18 cellular contexts compared by ENCODE assay signal in genomic region chr7:151206914-151207313, GRCh38. TPM values are rescaled to one million over a fixed set of nuclear protein-coding genes. Genes with fewer than 3 reads are reported as not detected.
DNase-seq lines count a peak whose midpoint lies in the region; ATAC-seq and TF ChIP-seq lines count a peak whose summit lies in the region.
"Had no signal": no experiment of that assay in that cellular context is flagged by ENCODE, and none has a peak within 500 bp of the region (broad histone marks: within the 10 kb centered on the region; RNA-seq: fewer than 3 reads in every experiment).

No MANE protein-coding gene starts in this region.

- no peaks in the 10 kb centered on the region for H3K9me3 ChIP-seq in naive thymus-derived CD4-positive, alpha-beta T cell (ENCODE audit: control insufficient read depth in 2 of 3, low read length in 3 of 3)

- CTCF ChIA-PET in naive thymus-derived CD4-positive, alpha-beta T cell (lab: Charles Lee), result interaction anchor here (1.4 to 1.6 kb wide), 2 partner anchors 37 kb away, joined by 3 to 5 read pairs; no protein-coding TSS in a partner anchor

- peak overlapping the region; percentile 25 for H3K27ac ChIP-seq in naive thymus-derived CD4-positive, alpha-beta T cell (ENCODE audit: low read depth, low read length)
- H3K27ac ChIP-seq in dorsolateral prefrontal cortex, result no peak overlapping the region

- peak; percentile 81 for ATAC-seq in naive thymus-derived CD4-positive, alpha-beta T cell
- ATAC-seq in HG03025 (IDR thresholded peaks at IDR 0.05; ENCODE audit: low FRiP score, unreplicated experiment), result no peak
- ATAC-seq: PC-3 had no signal

- intact Hi-C loops in activated CD4-positive, alpha-beta T cell treated with anti-CD3 and anti-CD28 coated beads, Interleukin-2, amount 10 ng/mL, durations not matched to agents 24 days and 14 days (cut with micrococcal nuclease), result no loop called here
- intact Hi-C loops in naive thymus-derived CD4-positive, alpha-beta T cell (cut with micrococcal nuclease), result loop anchor here in 1 of 2 donors (1.0 kb wide), 1 partner anchor 37 kb away; no protein-coding TSS in a partner anchor
- intact Hi-C loops in dorsolateral prefrontal cortex (cut with DNase I), result no loop called here

- no peaks in the 10 kb centered on the region for H3K9me3 Mint-ChIP-seq in activated CD4-positive, alpha-beta T cell treated with anti-CD3 and anti-CD28 coated beads, Interleukin-2, amount 10 ng/mL, durations not matched to agents 24 days and 14 days
- H3K9me3 Mint-ChIP-seq in naive thymus-derived CD4-positive, alpha-beta T cell, result no peaks in the 10 kb centered on the region
- H3K9me3 Mint-ChIP-seq: dendritic cell treated with granulocyte-macrophage colony-stimulating factor and Interleukin-4, amounts not matched to agents 40 ng/mL and 50 ng/mL, for 4 days; memory B cell had no signal

- peaks cover 17% of the 10 kb centered on the region for H3K4me1 Mint-ChIP-seq in activated CD4-positive, alpha-beta T cell treated with anti-CD3 and anti-CD28 coated beads, Interleukin-2, amount 10 ng/mL, durations not matched to agents 24 days and 14 days
- peaks cover 16 to 28% (median 22%) of the 10 kb centered on the region in 7 donors for H3K4me1 Mint-ChIP-seq in naive thymus-derived CD4-positive, alpha-beta T cell

- no peaks in the 10 kb centered on the region for H3K27me3 ChIP-seq in naive thymus-derived CD4-positive, alpha-beta T cell (ENCODE audit: control insufficient read depth in 2 of 2, insufficient read depth in 2 of 2, low read length in 2 of 2)
- peaks cover 0 to 6% (median 0%) of the 10 kb centered on the region in 45 donors for H3K27me3 ChIP-seq in dorsolateral prefrontal cortex

- peak; percentile 69 for DNase-seq in activated CD4-positive, alpha-beta T cell treated with anti-CD3 and anti-CD28 coated beads, Interleukin-2, amount 10 ng/mL, durations not matched to agents 24 days and 14 days
- DNase-seq in activated CD4-positive, alpha-beta T cell treated with anti-CD3 and anti-CD28 coated beads for 4 hours, result no peak
- DNase-seq in KBM-7 (peak; percentile 89), T-helper 22 cell (ENCODE audit: low read depth) (peak; percentile 40), dorsolateral prefrontal cortex (no peak), NCI-H2107 treated with DMSO at 0.1 percent for 48 hours (lab: John Stamatoyannopoulos, UW; ENCODE audit: unreplicated experiment) (no peak)
- peak in 5 of 9 donors; percentile 16 to 35 (median 26) for DNase-seq in naive thymus-derived CD4-positive, alpha-beta T cell
- DNase-seq: anterior cingulate cortex, nucleus accumbens, PC-3 had no signal

- H3K27me3 Mint-ChIP-seq in activated CD4-positive, alpha-beta T cell treated with anti-CD3 and anti-CD28 coated beads, Interleukin-2, amount 10 ng/mL, durations not matched to agents 24 days and 14 days, result peaks cover 7% of the 10 kb centered on the region
- H3K27me3 Mint-ChIP-seq in naive thymus-derived CD4-positive, alpha-beta T cell, result peaks cover 0 to 21% (median 0%) of the 10 kb centered on the region in 5 donors

- peaks cover 5% of the 10 kb centered on the region for H3K36me3 Mint-ChIP-seq in activated CD4-positive, alpha-beta T cell treated with anti-CD3 and anti-CD28 coated beads, Interleukin-2, amount 10 ng/mL, durations not matched to agents 24 days and 14 days (ENCODE audit: low read depth)
- peaks cover 0 to 5% (median 0%) of the 10 kb centered on the region in 5 donors for H3K36me3 Mint-ChIP-seq in naive thymus-derived CD4-positive, alpha-beta T cell

- H3K4me1 ChIP-seq in naive thymus-derived CD4-positive, alpha-beta T cell (ENCODE audit: control insufficient read depth in 2 of 2, insufficient read depth in 2 of 2, low read length in 2 of 2), result peaks cover 15 to 20% of the 10 kb centered on the region in 2 donors

- no peak for TF ChIP-seq CTCF in dorsolateral prefrontal cortex (IDR thresholded peaks at IDR 0.05 in 54 of 56, conservative IDR thresholded peaks at IDR 0.05 in 2 of 56; ENCODE audit: low read depth in 1 of 56, partially characterized antibody in 56 of 56)

- H3K4me3 Mint-ChIP-seq in activated CD4-positive, alpha-beta T cell treated with anti-CD3 and anti-CD28 coated beads, Interleukin-2, amount 10 ng/mL, durations not matched to agents 24 days and 14 days, result peak overlapping the region; percentile 44
- H3K4me3 Mint-ChIP-seq in naive thymus-derived CD4-positive, alpha-beta T cell, result peak overlapping the region in 9 of 10 donors; percentile 57 to 76 (median 63)
- H3K4me3 Mint-ChIP-seq: dendritic cell treated with granulocyte-macrophage colony-stimulating factor and Interleukin-4, amounts not matched to agents 40 ng/mL and 50 ng/mL, for 4 days; memory B cell had no signal

- H3K27ac Mint-ChIP-seq in activated CD4-positive, alpha-beta T cell treated with anti-CD3 and anti-CD28 coated beads, Interleukin-2, amount 10 ng/mL, durations not matched to agents 24 days and 14 days, result no peak overlapping the region
- H3K27ac Mint-ChIP-seq in naive thymus-derived CD4-positive, alpha-beta T cell, result peak overlapping the region in 8 of 9 donors; percentile 4 to 82 (median 59)
- H3K27ac Mint-ChIP-seq: dendritic cell treated with granulocyte-macrophage colony-stimulating factor and Interleukin-4, amounts not matched to agents 40 ng/mL and 50 ng/mL, for 4 days; memory B cell had no signal

- in situ Hi-C loops in KBM-7 (cut with MboI; ENCODE audit: low pct_unique_long_range_greater_than_20kb, low sequenced_read_pairs), result no loop called here

- no peaks in the 10 kb centered on the region for H3K36me3 ChIP-seq in naive thymus-derived CD4-positive, alpha-beta T cell (ENCODE audit: control insufficient read depth in 2 of 3, insufficient read depth in 3 of 3, low read length in 3 of 3)

- POLR2A ChIA-PET in naive thymus-derived CD4-positive, alpha-beta T cell (lab: Charles Lee), result interaction anchor here (1.1 to 1.9 kb wide), 2 partner anchors 20 to 37 kb away, joined by 5 to 8 read pairs; partner anchors contain the start of gene ABCF2

- no peak overlapping the region for H3K4me3 ChIP-seq in naive thymus-derived CD4-positive, alpha-beta T cell (ENCODE audit: low read length)
- no peak overlapping the region for H3K4me3 ChIP-seq in dorsolateral prefrontal cortex

RNA-seq across cellular contexts. Expression of gene H2BK1, which starts 3.4 kb away (rescaled TPM):
- 0.83 TPM in 1 of 2 replicates, not detected in the other for total RNA-seq in activated CD4-positive, alpha-beta T cell treated with anti-CD3 and anti-CD28 coated beads, Interleukin-2, amount 10 ng/mL, durations not matched to agents 24 days and 14 days
- 1 to 10 TPM; 1.8 to 6.4 (median 1.9) TPM for total RNA-seq in naive thymus-derived CD4-positive, alpha-beta T cell
- not detected for polyA plus RNA-seq in naive thymus-derived CD4-positive, alpha-beta T cell
- 1 to 10 TPM in 5 of 120 experiments, not detected in 115; 1.5 to 3.0 (median 1.6) TPM for total RNA-seq in dorsolateral prefrontal cortex
- total RNA-seq: A673; activated CD8-positive, alpha-beta memory T cell treated with anti-CD3 and anti-CD28 coated beads for 36 hours; fibroblast of lung; LHCN-M2; PC-3; temporal lobe had no signal
- polyA plus RNA-seq: fibroblast of lung had no signal

RNA-seq across cellular contexts. Expression of gene ASB10, which starts 19.9 kb away (rescaled TPM):
- not detected in 2 replicates for total RNA-seq in activated CD4-positive, alpha-beta T cell treated with anti-CD3 and anti-CD28 coated beads, Interleukin-2, amount 10 ng/mL, durations not matched to agents 24 days and 14 days
- not detected for total RNA-seq in naive thymus-derived CD4-positive, alpha-beta T cell
- not detected for polyA plus RNA-seq in naive thymus-derived CD4-positive, alpha-beta T cell
- total RNA-seq in dorsolateral prefrontal cortex, result under 1 TPM in 3 of 120 experiments, not detected in 117; 0.23 to 0.31 (median 0.27) TPM
- total RNA-seq: A673; activated CD8-positive, alpha-beta memory T cell treated with anti-CD3 and anti-CD28 coated beads for 36 hours; fibroblast of lung; LHCN-M2; PC-3; temporal lobe had no signal
- polyA plus RNA-seq: fibroblast of lung had no signal

RNA-seq across cellular contexts. Expression of gene ABCF2, which starts 20.1 kb away (rescaled TPM):
- 84.6 and 90.3 TPM in 2 replicates for total RNA-seq in activated CD4-positive, alpha-beta T cell treated with anti-CD3 and anti-CD28 coated beads, Interleukin-2, amount 10 ng/mL, durations not matched to agents 24 days and 14 days
- 10 to 100 TPM; 17.2 to 37.8 (median 27.7) TPM for total RNA-seq in naive thymus-derived CD4-positive, alpha-beta T cell
- polyA plus RNA-seq in naive thymus-derived CD4-positive, alpha-beta T cell, result 10 to 100 TPM; 27.1 to 47.5 TPM
- total RNA-seq in dorsolateral prefrontal cortex, result 10 to 100 TPM; 21.6 to 63.3 (median 47.2) TPM

RNA-seq across cellular contexts. Expression of gene CHPF2, which starts 25.4 kb away (rescaled TPM):
- total RNA-seq in activated CD4-positive, alpha-beta T cell treated with anti-CD3 and anti-CD28 coated beads, Interleukin-2, amount 10 ng/mL, durations not matched to agents 24 days and 14 days, result 42.0 and 46.4 TPM in 2 replicates
- 10 to 100 TPM; 32.3 to 45.8 (median 42.8) TPM for total RNA-seq in naive thymus-derived CD4-positive, alpha-beta T cell
- polyA plus RNA-seq in naive thymus-derived CD4-positive, alpha-beta T cell, result 10 to 100 TPM; 17.4 to 27.3 TPM
- total RNA-seq in dorsolateral prefrontal cortex, result 10 to 100 TPM; 23.2 to 51.4 (median 35.6) TPM

RNA-seq across cellular contexts. Expression of gene GBX1, which starts 39.4 kb away (rescaled TPM):
- total RNA-seq in activated CD4-positive, alpha-beta T cell treated with anti-CD3 and anti-CD28 coated beads, Interleukin-2, amount 10 ng/mL, durations not matched to agents 24 days and 14 days, result not detected in 2 replicates
- total RNA-seq in naive thymus-derived CD4-positive, alpha-beta T cell, result not detected
- not detected for polyA plus RNA-seq in naive thymus-derived CD4-positive, alpha-beta T cell
- total RNA-seq in dorsolateral prefrontal cortex, result under 1 TPM in 2 of 120 experiments, not detected in 118; 0.44 to 0.46 TPM
- total RNA-seq: A673; activated CD8-positive, alpha-beta memory T cell treated with anti-CD3 and anti-CD28 coated beads for 36 hours; fibroblast of lung; LHCN-M2; PC-3; temporal lobe had no signal
- polyA plus RNA-seq: fibroblast of lung had no signal

Comparison
In these comparisons a context has a peak if more than half of its experiments do, and no peak if none do; other contexts are left out.
1. DNase-seq: peak in activated CD4-positive, alpha-beta T cell treated with anti-CD3 and anti-CD28 coated beads, Interleukin-2, amount 10 ng/mL, durations not matched to agents 24 days and 14 days (single experiment), KBM-7 (single experiment), T-helper 22 cell (single experiment) and naive thymus-derived CD4-positive, alpha-beta T cell (5 of 9); none in activated CD4-positive, alpha-beta T cell treated with anti-CD3 and anti-CD28 coated beads for 4 hours (0 of 2), dorsolateral prefrontal cortex (0 of 10) and NCI-H2107 treated with DMSO at 0.1 percent for 48 hours (single experiment).